In the genomic region with DNA sequence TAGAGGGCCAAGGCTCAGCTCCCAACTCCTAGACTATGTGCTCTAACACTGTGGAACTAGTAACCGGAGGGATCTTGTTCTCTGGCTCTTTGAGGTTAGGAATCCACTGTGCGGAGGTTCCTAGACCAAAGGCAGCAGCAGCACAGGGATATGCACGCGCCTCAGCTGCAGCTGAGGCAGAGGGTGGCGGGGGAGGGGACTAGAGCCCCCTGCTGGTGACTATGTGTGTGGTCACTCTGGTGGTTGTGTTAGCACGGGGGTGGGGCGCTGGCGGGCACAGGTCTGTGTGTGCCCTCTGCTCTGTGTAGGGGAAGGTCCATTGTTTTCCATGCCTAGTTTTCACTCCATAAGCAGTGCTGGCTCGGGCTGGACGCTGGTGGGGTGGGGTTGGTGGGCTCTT, we compare ENCODE assay signal across 16 cellular contexts.
DNase-seq lines count a peak whose midpoint lies in the region; ATAC-seq and TF ChIP-seq lines count a peak whose summit lies in the region.
"Had no signal": no experiment of that assay in that cellular context is flagged by ENCODE, and none has a peak within 500 bp of the region (broad histone marks: within the 10 kb centered on the region; RNA-seq: fewer than 3 reads in every experiment).

No MANE protein-coding gene starts in this region.

- ATAC-seq in RWPE2 (ENCODE audit: low read depth) (no peak), foreskin keratinocyte (no peak)
- ATAC-seq: activated naive CD4-positive, alpha-beta T cell treated with anti-CD3 and anti-CD28 coated beads, Interleukin-2, amount 50 U/mL, for 72 hours had no signal

- H2AK5ac ChIP-seq in H9 (ENCODE audit: insufficient read length, low read length), result no peak overlapping the region

- no peak overlapping the region for H3K56ac ChIP-seq in H9 (ENCODE audit: insufficient read length, low read depth, low read length)

- H3K4me3 Mint-ChIP-seq in H9, result no peak overlapping the region
- H3K4me3 Mint-ChIP-seq: naive B cell had no signal

- intact Hi-C loops in prostate gland (cut with DNase I), result no loop called here

- H4K8ac ChIP-seq in H9 (replicated peaks; ENCODE audit: insufficient read length, low read depth, low read length), result no peak overlapping the region

- H3K79me1 ChIP-seq in H9 (ENCODE audit: insufficient read depth, low read depth, low read length, poor library complexity, severe bottlenecking), result no peaks in the 10 kb centered on the region

- no peak overlapping the region for H4K5ac ChIP-seq in H9 (ENCODE audit: insufficient read length, low read depth, low read length)

- H3K27ac Mint-ChIP-seq in H9, result peak overlapping the region in 2 of 3 experiments; percentile 9 to 29; a peak in 3 of 7 replicates
- H3K27ac Mint-ChIP-seq: activated naive CD4-positive, alpha-beta T cell treated with anti-CD3 and anti-CD28 coated beads, Interleukin-2, amount 50 U/mL, for 72 hours; naive B cell had no signal

- no peak overlapping the region for H4K91ac ChIP-seq in H9 (ENCODE audit: insufficient read length, low read depth, low read length)

- no peaks in the 10 kb centered on the region; a peak in 2 of 7 replicates for H3K36me3 Mint-ChIP-seq in H9 (ENCODE audit: insufficient read depth in 1 of 3, low read depth in 3 of 3)
- H3K36me3 Mint-ChIP-seq: naive B cell had no signal

- H2BK120ac ChIP-seq in H9 (ENCODE audit: low read depth, low read length, poor library complexity, severe bottlenecking), result no peak overlapping the region

- no peak overlapping the region for H2BK12ac ChIP-seq in H9 (ENCODE audit: insufficient read length, low read depth, low read length)

- H3K79me2 ChIP-seq in DOHH2 (ENCODE audit: control insufficient read depth, low read length) (no peaks in the 10 kb centered on the region), H9 (ENCODE audit: insufficient read depth, low read length) (no peaks in the 10 kb centered on the region)

- no peak overlapping the region for H3K4me2 ChIP-seq in DOHH2 (ENCODE audit: low read length)
- H3K4me2 ChIP-seq in H9 (ENCODE audit: insufficient read depth, insufficient read length, low read length), result no peak overlapping the region

- no peak overlapping the region for H2BK20ac ChIP-seq in H9 (ENCODE audit: low read depth, low read length, poor library complexity, severe bottlenecking)

- peaks cover 0 to 4% of the 10 kb centered on the region in 2 experiments; a peak in 2 of 5 replicates for H3K9me3 Mint-ChIP-seq in H9

- no peaks in the 10 kb centered on the region for H3K9me2 ChIP-seq in DOHH2 (replicated peaks; ENCODE audit: control insufficient read depth, low read length)

- no peak overlapping the region for H3K14ac ChIP-seq in H9 (ENCODE audit: insufficient read depth, low read length)

- H3K9me3 ChIP-seq in DOHH2 (ENCODE audit: control insufficient read depth, insufficient read depth, low read length) (no peaks in the 10 kb centered on the region; the same call in 1 of the 2 replicates), H9 (ENCODE audit: control insufficient read depth, low read depth, low read length) (no peaks in the 10 kb centered on the region), RWPE2 (ENCODE audit: severe bottlenecking) (no peaks in the 10 kb centered on the region), prostate gland (no peaks in the 10 kb centered on the region)
- H3K9me3 ChIP-seq: SJSA1 had no signal

- TF ChIP-seq POLR2A in prostate gland (IDR thresholded peaks at IDR 0.05), result no peak

- peak; percentile 86 for DNase-seq in H9
- DNase-seq in RWPE2 (ENCODE audit: low spot score), result no peak
- DNase-seq in iPS-NIHi7 (ENCODE audit: extremely low spot score), result peak; percentile 84
- DNase-seq in prostate gland (ENCODE audit: low spot score), result no peak
- no peak for DNase-seq in foreskin keratinocyte
- DNase-seq in dedifferentiated amniotic fluid mesenchymal stem cell (ENCODE audit: extremely low spot score), result no peak
- DNase-seq in NCI-H1694 (lab: John Stamatoyannopoulos, UW), result no peak
- DNase-seq: activated CD4-positive, alpha-beta T cell treated with anti-CD3 and anti-CD28 coated beads for 48 hours; effector CD4-positive, alpha-beta T cell; GOT3; naive B cell; stimulated activated CD4-positive, alpha-beta T cell treated with anti-CD3 and anti-CD28 coated beads, Interleukin-15, amount 100 ng/mL, for 24 hours; T-helper 9 cell had no signal

- H3K4me1 Mint-ChIP-seq in H9, result peaks cover 13 to 15% of the 10 kb centered on the region in 2 experiments
- H3K4me1 Mint-ChIP-seq: naive B cell had no signal

- H3K27me3 Mint-ChIP-seq in H9 (ENCODE audit: low read depth), result no peaks in the 10 kb centered on the region

- H3K4me1 ChIP-seq in DOHH2 (ENCODE audit: control insufficient read depth, low read length) (no peaks in the 10 kb centered on the region), H9 (ENCODE audit: insufficient read depth, low read length) (no peaks in the 10 kb centered on the region), RWPE2 (ENCODE audit: insufficient read depth, poor library complexity, severe bottlenecking) (no peaks in the 10 kb centered on the region), prostate gland (replicated peaks) (no peaks in the 10 kb centered on the region), foreskin keratinocyte (no peaks in the 10 kb centered on the region)
- H3K4me1 ChIP-seq: SJSA1 had no signal

- H3K23me2 ChIP-seq in H9 (ENCODE audit: insufficient read length, low read depth, low read length, poor library complexity, severe bottlenecking), result no peaks in the 10 kb centered on the region

- TF ChIP-seq CTCF in DOHH2 (IDR thresholded peaks at IDR 0.05; ENCODE audit: low read depth, low read length, poor library complexity, severe bottlenecking), result peak; percentile 33
- TF ChIP-seq CTCF in H9 (conservative IDR thresholded peaks at IDR 0.05), result peak; percentile 77
- TF ChIP-seq CTCF in RWPE2 (IDR thresholded peaks at IDR 0.05; ENCODE audit: poor library complexity, severe bottlenecking), result peak; percentile 11
- TF ChIP-seq CTCF in prostate gland (IDR thresholded peaks at IDR 0.05), result no peak
- no peak for TF ChIP-seq CTCF in foreskin keratinocyte (conservative IDR thresholded peaks at IDR 0.05)

- H2AFZ ChIP-seq in H9 (ENCODE audit: low read length), result no peak overlapping the region

- H2BK5ac ChIP-seq in H9 (ENCODE audit: insufficient read length, low read length), result no peak overlapping the region

- no peak overlapping the region for H3K9ac ChIP-seq in H9 (ENCODE audit: extremely low read depth, insufficient read length, low read length)

- H3T11ph ChIP-seq in H9 (ENCODE audit: low read length), result no peak overlapping the region

- H3K18ac ChIP-seq in H9 (ENCODE audit: insufficient read length, low read depth, low read length), result no peak overlapping the region

- H3K4me3 ChIP-seq in DOHH2 (ENCODE audit: low read length) (no peak overlapping the region), RWPE2 (ENCODE audit: severe bottlenecking) (no peak overlapping the region), prostate gland (no peak overlapping the region)
- H3K4me3 ChIP-seq: SJSA1 had no signal

- no peaks in the 10 kb centered on the region for H3F3A ChIP-seq in DOHH2 (ENCODE audit: control insufficient read depth, insufficient read depth)

- H3K27ac ChIP-seq in DOHH2 (ENCODE audit: low read depth, low read length) (no peak overlapping the region), H9 (ENCODE audit: insufficient read length, low read depth, low read length) (no peak overlapping the region), RWPE2 (ENCODE audit: poor library complexity, severe bottlenecking) (no peak overlapping the region), prostate gland (no peak overlapping the region), foreskin keratinocyte (no peak overlapping the region)
- H3K27ac ChIP-seq: SJSA1 had no signal

- H3K4ac ChIP-seq in H9 (ENCODE audit: low read depth, low read length), result no peak overlapping the region

- H3K36me3 ChIP-seq in DOHH2 (ENCODE audit: control insufficient read depth, low read length) (no peaks in the 10 kb centered on the region), RWPE2 (ENCODE audit: low read depth) (no peaks in the 10 kb centered on the region), prostate gland (no peaks in the 10 kb centered on the region)
- H3K36me3 ChIP-seq: SJSA1 had no signal

- H3K27me3 ChIP-seq in DOHH2 (ENCODE audit: control insufficient read depth, low read length) (no peaks in the 10 kb centered on the region), H9 (ENCODE audit: insufficient read depth, low read length) (no peaks in the 10 kb centered on the region), RWPE2 (ENCODE audit: insufficient read depth, poor library complexity, severe bottlenecking) (peaks cover 7% of the 10 kb centered on the region), prostate gland (replicated peaks; ENCODE audit: insufficient read depth) (no peaks in the 10 kb centered on the region), foreskin keratinocyte (no peaks in the 10 kb centered on the region)
- H3K27me3 ChIP-seq: SJSA1 had no signal

- WGBS in H9 (ENCODE audit: extremely low coverage, insufficient read length, low lambda C conversion rate), result no CpG with 5 or more reads among the region's 10 CpGs
- WGBS in prostate gland, result 79% methylated on average over 10 of the region's 10 CpGs

- H4K20me1 ChIP-seq in DOHH2 (ENCODE audit: control insufficient read depth, insufficient read depth, low read depth, low read length), result no peaks in the 10 kb centered on the region
- H4K20me1 ChIP-seq in H9 (ENCODE audit: control insufficient read depth, insufficient read depth, insufficient read length), result no peaks in the 10 kb centered on the region

- no peak overlapping the region for H3K23ac ChIP-seq in H9 (ENCODE audit: insufficient read length, low read depth, low read length)

- H2BK15ac ChIP-seq in H9 (ENCODE audit: low read depth, low read length), result no peak overlapping the region

Comparison
In these comparisons a context has a peak if more than half of its experiments do, and no peak if none do; other contexts are left out.
1. CTCF ChIP-seq: peak in DOHH2 (single experiment), H9 (single experiment) and RWPE2 (single experiment); none in prostate gland (0 of 4) and foreskin keratinocyte (single experiment).
2. DNase-seq: peak in H9 (single experiment) and iPS-NIHi7 (single experiment); none in RWPE2 (single experiment), prostate gland (single experiment), foreskin keratinocyte (0 of 2), dedifferentiated amniotic fluid mesenchymal stem cell (single experiment) and NCI-H1694 (single experiment).